Comparison of ENCODE assay signal across 2 cellular contexts in genomic region chr2:201157694-201158093, GRCh38.
TF ChIP-seq lines count a peak whose summit lies in the region.

No MANE protein-coding gene starts in this region.

TF ChIP-seq in A549, 52 proteins besides CTCF, POLR2A, EP300 and RAD21:
- no peak for TF ChIP-seq NFE2L2 (conservative IDR thresholded peaks at IDR 0.05; ENCODE audit: low read length)
- no peak for TF ChIP-seq CHD4 (IDR thresholded peaks at IDR 0.05; ENCODE audit: borderline replicate concordance)
- no peak for TF ChIP-seq RARB (CRISPR knock-in tag; IDR thresholded peaks at IDR 0.05)
- TF ChIP-seq MAZ (IDR thresholded peaks at IDR 0.05; ENCODE audit: borderline replicate concordance, low read depth, low read length) = no peak
- no peak for TF ChIP-seq HES2 (IDR thresholded peaks at IDR 0.05)
- no peak for TF ChIP-seq ATOH8 (CRISPR knock-in tag; IDR thresholded peaks at IDR 0.05; ENCODE audit: low read depth)
- no peak for TF ChIP-seq E2F6 (IDR thresholded peaks at IDR 0.05; ENCODE audit: borderline replicate concordance, low read depth)
- TF ChIP-seq RCOR1 (IDR thresholded peaks at IDR 0.05; ENCODE audit: low read depth, low read length) = no peak
- TF ChIP-seq HOXB13 (CRISPR knock-in tag; IDR thresholded peaks at IDR 0.05; ENCODE audit: low read depth) = no peak
TF ChIP-seq in A549: peak in this region for 0.

TF ChIP-seq in IMR-90, 13 proteins besides CTCF, POLR2A, EP300 and RAD21:
- TF ChIP-seq BHLHE40 (IDR thresholded peaks at IDR 0.05; ENCODE audit: low read depth, low read length) (no peak), MAZ (IDR thresholded peaks at IDR 0.05; ENCODE audit: borderline replicate concordance, low read depth, low read length) (no peak), ELK1 (IDR thresholded peaks at IDR 0.05; ENCODE audit: borderline replicate concordance, low read depth, low read length) (no peak), MXI1 (IDR thresholded peaks at IDR 0.05; ENCODE audit: borderline replicate concordance, low read depth, low read length) (no peak), RCOR1 (IDR thresholded peaks at IDR 0.05; ENCODE audit: insufficient replicate concordance, low read length) (no peak), NFE2L2 (IDR thresholded peaks at IDR 0.05; ENCODE audit: low read depth, low read length) (no peak), CHD1 (IDR thresholded peaks at IDR 0.05; ENCODE audit: low read depth, low read length) (no peak), USF2 (IDR thresholded peaks at IDR 0.05; ENCODE audit: low read depth, low read length) (no peak)
